Comparison of ENCODE assay signal across 8 cellular contexts in the genomic region with DNA sequence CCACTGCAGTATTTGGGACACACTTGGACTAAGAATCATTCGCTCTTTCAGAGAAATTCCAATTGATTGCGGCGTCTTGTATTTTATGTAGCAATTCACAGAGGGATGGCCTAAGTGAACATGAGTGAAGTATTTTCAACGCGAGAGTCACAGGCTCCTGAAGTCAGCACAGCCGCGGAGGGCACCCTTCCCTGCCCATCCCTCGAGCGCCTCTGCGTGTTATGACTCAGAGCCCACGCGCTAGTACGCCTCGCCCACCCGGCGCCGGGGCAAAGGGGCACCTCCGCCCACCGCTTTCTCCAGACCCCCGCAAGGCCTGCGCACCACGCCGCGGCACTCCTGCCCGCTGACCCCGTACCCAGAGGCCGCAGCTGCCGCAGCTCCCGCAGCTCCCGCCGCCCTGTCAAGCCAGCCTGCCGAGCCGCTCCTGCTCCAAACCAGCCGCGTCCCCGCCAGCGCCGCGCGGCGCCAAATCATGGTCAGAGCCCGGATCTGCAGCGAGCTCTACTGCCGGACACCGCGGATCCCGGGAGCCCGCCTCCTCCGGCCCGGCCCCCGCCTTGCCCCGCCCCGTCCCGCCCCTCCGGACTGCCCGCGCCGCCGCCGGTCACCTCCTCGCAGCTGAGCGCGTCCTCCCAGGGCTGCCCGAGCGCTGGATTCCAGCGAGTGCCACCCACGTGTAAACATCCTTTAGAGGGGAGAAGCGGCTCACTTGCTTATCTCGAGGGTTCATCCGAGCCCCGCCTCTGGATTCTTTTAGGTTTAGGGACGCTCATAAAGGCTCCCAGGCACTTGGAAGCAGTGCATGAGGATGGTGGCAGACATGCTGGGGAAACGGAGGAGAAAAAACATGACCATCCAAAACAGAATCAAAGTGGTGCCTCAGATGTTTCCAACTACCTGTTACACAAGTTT. TPM values are rescaled to one million over a fixed set of nuclear protein-coding genes. Genes with fewer than 3 reads are reported as not detected.
DNase-seq lines count a peak whose midpoint lies in the region; FAIRE-seq and TF ChIP-seq lines count a peak whose summit lies in the region.

A gene with protein sequence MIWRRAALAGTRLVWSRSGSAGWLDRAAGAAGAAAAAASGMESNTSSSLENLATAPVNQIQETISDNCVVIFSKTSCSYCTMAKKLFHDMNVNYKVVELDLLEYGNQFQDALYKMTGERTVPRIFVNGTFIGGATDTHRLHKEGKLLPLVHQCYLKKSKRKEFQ (minus strand): TSS at position 509 of the 915 bp plus-strand sequence. CDS start 32 bp downstream, at position 477.

- WGBS in H9 (ENCODE audit: extremely low coverage, insufficient read length, low lambda C conversion rate), result no CpG with 5 or more reads among the region's 73 CpGs
- 0% methylated on average over 22 of the region's 73 CpGs for WGBS in suprapubic skin

- intact Hi-C loops in activated naive CD4-positive, alpha-beta T cell treated with anti-CD3 and anti-CD28 coated beads for 36 hours (cut with micrococcal nuclease), result loop anchor here (1.0 to 5.0 kb wide), 3 partner anchors 17 to 298 kb away; a partner anchor contains a TSS

- H3K9ac ChIP-seq in H9 (ENCODE audit: extremely low read depth, insufficient read length, low read length), result peak within 1 kb of the TSS; percentile 51

- H3T11ph ChIP-seq in H9 (ENCODE audit: low read length), result no peak within 1 kb of the TSS

- no peak within 1 kb of the TSS for H4K8ac ChIP-seq in H9 (replicated peaks; ENCODE audit: insufficient read length, low read depth, low read length)

- in situ Hi-C loops in SK-MEL-5 (cut with HindIII; ENCODE audit: low pct_unique_long_range_greater_than_20kb, low sequenced_read_pairs), result no loop called here

- H3K56ac ChIP-seq in H9 (ENCODE audit: insufficient read length, low read depth, low read length), result no peak within 1 kb of the TSS

- H2BK120ac ChIP-seq in H9 (ENCODE audit: low read depth, low read length, poor library complexity, severe bottlenecking), result no peak within 1 kb of the TSS

- H2AK5ac ChIP-seq in H9 (ENCODE audit: insufficient read length, low read length), result no peak within 1 kb of the TSS

- no peak within 1 kb of the TSS for H2BK5ac ChIP-seq in H9 (ENCODE audit: insufficient read length, low read length)

- H2BK15ac ChIP-seq in H9 (ENCODE audit: low read depth, low read length), result no peak within 1 kb of the TSS

- CTCF ChIA-PET in activated naive CD4-positive, alpha-beta T cell treated with anti-CD3 and anti-CD28 coated beads for 36 hours (lab: Charles Lee), result interaction anchor here (0.6 kb wide), 1 partner anchor 48 kb away, joined by 3 read pairs; no protein-coding TSS in a partner anchor

- H4K5ac ChIP-seq in H9 (ENCODE audit: insufficient read length, low read depth, low read length), result no peak within 1 kb of the TSS

- H3K4me2 ChIP-seq in H9 (ENCODE audit: insufficient read depth, insufficient read length, low read length), result peak within 1 kb of the TSS; percentile 69

- no peak for TF ChIP-seq CTCF in H9 (conservative IDR thresholded peaks at IDR 0.05)
- no peak for TF ChIP-seq CTCF in suprapubic skin (IDR thresholded peaks at IDR 0.05)

- peak within 1 kb of the TSS; percentile 73 to 95 (median 86); a peak in 4 of 7 replicates for H3K27ac Mint-ChIP-seq in H9
- peak within 1 kb of the TSS; percentile 68 for H3K27ac Mint-ChIP-seq in activated naive CD4-positive, alpha-beta T cell treated with anti-CD3 and anti-CD28 coated beads for 36 hours

- peak; percentile 47 for DNase-seq in GM04503 (ENCODE audit: low read depth)
- peak; percentile 91 for DNase-seq in H9
- peak; percentile 87 for DNase-seq in M059J (ENCODE audit: low read depth)
- peak; percentile 85 for DNase-seq in SK-MEL-5 (ENCODE audit: low read depth, low spot score)
- DNase-seq in activated naive CD4-positive, alpha-beta T cell treated with anti-CD3 and anti-CD28 coated beads for 36 hours, result peak; percentile 60
- peak; percentile 90 to 93 for DNase-seq in frontal cortex (ENCODE audit: low spot score in 2 of 2)
- peak; percentile 51 for DNase-seq in non-pigmented ciliary epithelial cell (ENCODE audit: low read depth)
- DNase-seq in suprapubic skin (ENCODE audit: low spot score in 2 of 2), result peak; percentile 90 to 92

- peak within 1 kb of the TSS; percentile 81 to 92 for H3K4me3 Mint-ChIP-seq in H9
- peak within 1 kb of the TSS; percentile 89 for H3K4me3 Mint-ChIP-seq in activated naive CD4-positive, alpha-beta T cell treated with anti-CD3 and anti-CD28 coated beads for 36 hours

- peaks cover under 1% of the 10 kb centered on the region for H3K36me3 ChIP-seq in suprapubic skin

- H3K27me3 ChIP-seq in H9 (ENCODE audit: insufficient read depth, low read length), result no peaks in the 10 kb centered on the region; the same call in 1 of the 2 replicates
- H3K27me3 ChIP-seq in suprapubic skin, result no peaks in the 10 kb centered on the region

- H3K18ac ChIP-seq in H9 (ENCODE audit: insufficient read length, low read depth, low read length), result no peak within 1 kb of the TSS

- peaks cover 13% of the 10 kb centered on the region for H3K27me3 Mint-ChIP-seq in H9 (ENCODE audit: low read depth)
- H3K27me3 Mint-ChIP-seq in activated naive CD4-positive, alpha-beta T cell treated with anti-CD3 and anti-CD28 coated beads for 36 hours (ENCODE audit: low read depth), result no peaks in the 10 kb centered on the region

- H2BK20ac ChIP-seq in H9 (ENCODE audit: low read depth, low read length, poor library complexity, severe bottlenecking), result no peak within 1 kb of the TSS

- TF ChIP-seq EP300 in suprapubic skin (IDR thresholded peaks at IDR 0.05), result no peak

- no peaks in the 10 kb centered on the region for H3K79me2 ChIP-seq in H9 (ENCODE audit: insufficient read depth, low read length)

- H3K9me3 ChIP-seq in H9 (ENCODE audit: control insufficient read depth, low read depth, low read length) (no peaks in the 10 kb centered on the region), suprapubic skin (no peaks in the 10 kb centered on the region)

- TF ChIP-seq POLR2A in suprapubic skin (IDR thresholded peaks at IDR 0.05), result peak in 1 of 2 donors; percentile 70

- 0 out of 2 replicates have a peak within 1 kb of the TSS, but pooled peaks have one; percentile 24 for H3K14ac ChIP-seq in H9 (ENCODE audit: insufficient read depth, low read length)

- no peak within 1 kb of the TSS for H3K4ac ChIP-seq in H9 (ENCODE audit: low read depth, low read length)

- H3K79me1 ChIP-seq in H9 (ENCODE audit: insufficient read depth, low read depth, low read length, poor library complexity, severe bottlenecking), result no peaks in the 10 kb centered on the region

- H3K4me1 ChIP-seq in H9 (ENCODE audit: insufficient read depth, low read length) (no peaks in the 10 kb centered on the region), suprapubic skin (peaks cover 22% of the 10 kb centered on the region)

- H3K27ac ChIP-seq in H9 (ENCODE audit: insufficient read length, low read depth, low read length) (no peak within 1 kb of the TSS), suprapubic skin (peak within 1 kb of the TSS; percentile 98)

- H4K20me1 ChIP-seq in H9 (ENCODE audit: control insufficient read depth, insufficient read depth, insufficient read length), result no peaks in the 10 kb centered on the region

- no peaks in the 10 kb centered on the region for H3K9me3 Mint-ChIP-seq in H9
- H3K9me3 Mint-ChIP-seq in activated naive CD4-positive, alpha-beta T cell treated with anti-CD3 and anti-CD28 coated beads for 36 hours, result no peaks in the 10 kb centered on the region

- no peak within 1 kb of the TSS for H2BK12ac ChIP-seq in H9 (ENCODE audit: insufficient read length, low read depth, low read length)

- H3K4me3 ChIP-seq in suprapubic skin, result peak within 1 kb of the TSS; percentile 89

- peaks cover 0 to 5% (median 0%) of the 10 kb centered on the region in 3 experiments; a peak in 1 of 7 replicates for H3K36me3 Mint-ChIP-seq in H9 (ENCODE audit: insufficient read depth in 1 of 3, low read depth in 3 of 3)
- H3K36me3 Mint-ChIP-seq in activated naive CD4-positive, alpha-beta T cell treated with anti-CD3 and anti-CD28 coated beads for 36 hours (ENCODE audit: low read depth), result no peaks in the 10 kb centered on the region

- H3K4me1 Mint-ChIP-seq in H9, result peaks cover 12 to 13% of the 10 kb centered on the region in 2 experiments
- peaks cover 19% of the 10 kb centered on the region for H3K4me1 Mint-ChIP-seq in activated naive CD4-positive, alpha-beta T cell treated with anti-CD3 and anti-CD28 coated beads for 36 hours (ENCODE audit: low read depth)

- H3K23ac ChIP-seq in H9 (ENCODE audit: insufficient read length, low read depth, low read length), result no peak within 1 kb of the TSS

- H3K23me2 ChIP-seq in H9 (ENCODE audit: insufficient read length, low read depth, low read length, poor library complexity, severe bottlenecking), result peaks cover 10% of the 10 kb centered on the region

- H2AFZ ChIP-seq in H9 (ENCODE audit: low read length), result peak within 1 kb of the TSS; percentile 36

- H4K91ac ChIP-seq in H9 (ENCODE audit: insufficient read length, low read depth, low read length), result no peak within 1 kb of the TSS

- no peak for FAIRE-seq in frontal cortex (lab: Jason Lieb, UNC)

RNA-seq across cellular contexts. Expression of the gene that starts here (rescaled TPM):
- total RNA-seq in H9 (2021), result 7.8 and 10.1 TPM in 2 replicates
- total RNA-seq in M059J (2014; rRNA removed; shearing (Covaris generic)), result 7.3 and 33.9 TPM in 2 replicates
- 36.3 and 41.8 TPM in 2 replicates for total RNA-seq in SK-MEL-5 (2014; rRNA removed; shearing (Covaris generic))
- 18.0 and 29.8 TPM in 2 replicates for polyA plus RNA-seq in SK-MEL-5 (2015; cell fraction: cytosol; rRNA removed)
- polyA plus RNA-seq in SK-MEL-5 (2015; cell fraction: nucleus; rRNA removed), result 9.4 and 14.9 TPM in 2 replicates
- 10 to 100 TPM; 16.5 to 18.5 TPM for total RNA-seq in activated naive CD4-positive, alpha-beta T cell treated with anti-CD3 and anti-CD28 coated beads for 36 hours
- 15.1 TPM for total RNA-seq in frontal cortex
- 10 to 100 TPM in 1 of 4 donors, 1 to 10 TPM in 3; 4.7 to 11.1 (median 5.6) TPM for total RNA-seq in suprapubic skin
